In genomic region chr9:2029666-2030170, GRCh38 we compare ENCODE assay signal across 22 cellular contexts. TPM values are rescaled to one million over a fixed set of nuclear protein-coding genes. Genes with fewer than 3 reads are reported as not detected.
DNase-seq lines count a peak whose midpoint lies in the region; ATAC-seq and TF ChIP-seq lines count a peak whose summit lies in the region.
"Had no signal": no experiment of that assay in that cellular context is flagged by ENCODE, and none has a peak within 500 bp of the region (broad histone marks: within the 10 kb centered on the region; RNA-seq: fewer than 3 reads in every experiment).

No MANE protein-coding gene starts in this region.

- H3K36me3 Mint-ChIP-seq in activated CD4-positive, alpha-beta T cell treated with anti-CD3 and anti-CD28 coated beads for 36 hours (ENCODE audit: low read depth) = peaks cover 50% of the 10 kb centered on the region
- H3K36me3 Mint-ChIP-seq in HFFc6 (ENCODE audit: low read depth) (peaks cover 52% of the 10 kb centered on the region), naive B cell (peaks cover 21 to 32% of the 10 kb centered on the region in 2 donors)
- peaks cover 65% of the 10 kb centered on the region for H3K36me3 Mint-ChIP-seq in activated T-helper 17 cell treated with anti-CD3 and anti-CD28 coated beads, Interleukin-2, amount 50 U/mL, for 72 hours (ENCODE audit: low read depth)

- CTCF ChIA-PET in activated CD4-positive, alpha-beta T cell treated with anti-CD3 and anti-CD28 coated beads for 36 hours (lab: Charles Lee) = interaction anchor here (0.7 to 1.0 kb wide), 3 partner anchors 15 to 355 kb away, joined by 3 read pairs; no protein-coding TSS in a partner anchor
- CTCF ChIA-PET in A673 (lab: Charles Lee) = no interaction called here

- TF ChIP-seq CTCF in HFFc6 (IDR thresholded peaks at IDR 0.05) (no peak), A673 (conservative IDR thresholded peaks at IDR 0.05; ENCODE audit: low read depth, low read length) (no peak)

- intact Hi-C loops in activated CD4-positive, alpha-beta T cell treated with anti-CD3 and anti-CD28 coated beads for 36 hours (cut with DNase I, micrococcal nuclease) = no loop called here
- intact Hi-C loops in A673 (cut with micrococcal nuclease; ENCODE audit: unreplicated experiment) = no loop called here

- H3K36me3 ChIP-seq in A673 (ENCODE audit: insufficient read depth, low read length, poor library complexity, severe bottlenecking) = no peaks in the 10 kb centered on the region

- BruUV-seq in A673 (replicated peaks; lab: Mats Ljungman, UMichigan) = no TSS peak

- no peak for DNase-seq in activated CD4-positive, alpha-beta T cell treated with anti-CD3 and anti-CD28 coated beads for 36 hours
- no peak for DNase-seq in activated CD4-positive, alpha-beta T cell treated with anti-CD3 and anti-CD28 coated beads for 1 hour
- DNase-seq in HFFc6 (no peak), naive B cell (no peak), kidney glomerular epithelial cell (lab: John Stamatoyannopoulos, UW) (no peak), A673 (ENCODE audit: low spot score) (no peak)
- DNase-seq: activated CD4-positive, alpha-beta T cell treated with anti-CD3 and anti-CD28 coated beads, Interleukin-2, amount 10 ng/mL, durations not matched to agents 7 days and 5 days; activated CD8-positive, alpha-beta memory T cell treated with anti-CD3 and anti-CD28 coated beads, Interleukin-2, amount 10 ng/mL, durations not matched to agents 7 days and 5 days; activated naive CD4-positive, alpha-beta T cell treated with anti-CD3 and anti-CD28 coated beads, Interleukin-2, amount 50 U/mL, for 16 hours; AML-193; gastrocnemius medialis; H9; hypothalamus; mesendoderm; NCI-H2029; T-helper 2 cell; tibial artery; WERI-Rb-1 had no signal

- no peak overlapping the region for H3K27ac ChIP-seq in A673 (ENCODE audit: low read depth, low read length, poor library complexity, severe bottlenecking)
- H3K27ac ChIP-seq: gastrocnemius medialis, RWPE1, tibial artery, WERI-Rb-1 had no signal

- no peak for ATAC-seq in activated CD4-positive, alpha-beta T cell treated with anti-CD3 and anti-CD28 coated beads for 36 hours
- ATAC-seq in activated T-helper 17 cell treated with anti-CD3 and anti-CD28 coated beads, Interleukin-2, amount 50 U/mL, for 72 hours (replicated peaks) = no peak
- no peak for ATAC-seq in naive B cell (ENCODE audit: low read depth in 2 of 2)
- ATAC-seq in HG03045 (IDR thresholded peaks at IDR 0.05; ENCODE audit: unreplicated experiment) = no peak
- ATAC-seq: activated CD8-positive, alpha-beta memory T cell treated with anti-CD3 and anti-CD28 coated beads, Interleukin-2, amount 10 ng/mL, durations not matched to agents 7 days and 5 days; gastrocnemius medialis; left lobe of liver had no signal

- H3K27ac Mint-ChIP-seq in activated CD4-positive, alpha-beta T cell treated with anti-CD3 and anti-CD28 coated beads for 36 hours = peak overlapping the region; percentile 45
- 0 out of 2 replicates have a peak overlapping the region, but pooled peaks have one; percentile 5 for H3K27ac Mint-ChIP-seq in HFFc6
- H3K27ac Mint-ChIP-seq in activated T-helper 17 cell treated with anti-CD3 and anti-CD28 coated beads, Interleukin-2, amount 50 U/mL, for 72 hours = peak overlapping the region; percentile 55
- H3K27ac Mint-ChIP-seq in naive B cell = peak overlapping the region in 5 of 6 donors; percentile 4 to 39 (median 24)
- H3K27ac Mint-ChIP-seq: activated CD4-positive, alpha-beta T cell treated with anti-CD3 and anti-CD28 coated beads, Interleukin-2, amount 10 ng/mL, durations not matched to agents 7 days and 5 days; activated CD8-positive, alpha-beta memory T cell treated with anti-CD3 and anti-CD28 coated beads, Interleukin-2, amount 10 ng/mL, durations not matched to agents 7 days and 5 days; H9 had no signal

- H3K4me1 Mint-ChIP-seq in activated CD4-positive, alpha-beta T cell treated with anti-CD3 and anti-CD28 coated beads for 36 hours = peaks cover 70% of the 10 kb centered on the region
- H3K4me1 Mint-ChIP-seq in HFFc6 (ENCODE audit: low read depth) (peaks cover 75% of the 10 kb centered on the region), naive B cell (peaks cover 62 to 65% (median 63%) of the 10 kb centered on the region in 3 donors)
- peaks cover 58% of the 10 kb centered on the region for H3K4me1 Mint-ChIP-seq in activated T-helper 17 cell treated with anti-CD3 and anti-CD28 coated beads, Interleukin-2, amount 50 U/mL, for 72 hours

- no peaks in the 10 kb centered on the region for H3K27me3 Mint-ChIP-seq in activated CD4-positive, alpha-beta T cell treated with anti-CD3 and anti-CD28 coated beads for 36 hours
- no peaks in the 10 kb centered on the region; the same call in 1 of the 2 replicates for H3K27me3 Mint-ChIP-seq in HFFc6 (ENCODE audit: insufficient read depth)
- H3K27me3 Mint-ChIP-seq in activated T-helper 17 cell treated with anti-CD3 and anti-CD28 coated beads, Interleukin-2, amount 50 U/mL, for 72 hours = no peaks in the 10 kb centered on the region
- H3K27me3 Mint-ChIP-seq in naive B cell = no peaks in the 10 kb centered on the region
- H3K27me3 Mint-ChIP-seq: activated CD4-positive, alpha-beta T cell treated with anti-CD3 and anti-CD28 coated beads, Interleukin-2, amount 10 ng/mL, durations not matched to agents 7 days and 5 days; activated CD8-positive, alpha-beta memory T cell treated with anti-CD3 and anti-CD28 coated beads, Interleukin-2, amount 10 ng/mL, durations not matched to agents 7 days and 5 days had no signal

- POLR2A ChIA-PET in activated CD4-positive, alpha-beta T cell treated with anti-CD3 and anti-CD28 coated beads for 36 hours (lab: Charles Lee) = interaction anchor here (0.6 kb wide), 2 partner anchors 9 to 264 kb away, joined by 3 read pairs; no protein-coding TSS in a partner anchor
- POLR2A ChIA-PET in A673 (lab: Charles Lee; ENCODE audit: low non-redundant PET) = no interaction called here

- no peak overlapping the region for H3K4me3 Mint-ChIP-seq in activated CD4-positive, alpha-beta T cell treated with anti-CD3 and anti-CD28 coated beads for 36 hours
- H3K4me3 Mint-ChIP-seq in HFFc6 (no peak overlapping the region), naive B cell (peak overlapping the region in 1 of 8 donors; percentile 37)
- no peak overlapping the region for H3K4me3 Mint-ChIP-seq in activated T-helper 17 cell treated with anti-CD3 and anti-CD28 coated beads, Interleukin-2, amount 50 U/mL, for 72 hours
- H3K4me3 Mint-ChIP-seq: activated CD4-positive, alpha-beta T cell treated with anti-CD3 and anti-CD28 coated beads, Interleukin-2, amount 10 ng/mL, durations not matched to agents 7 days and 5 days; activated CD8-positive, alpha-beta memory T cell treated with anti-CD3 and anti-CD28 coated beads, Interleukin-2, amount 10 ng/mL, durations not matched to agents 7 days and 5 days; H9 had no signal

- peaks cover 22% of the 10 kb centered on the region for H3K4me1 ChIP-seq in A673 (ENCODE audit: insufficient read depth, low read length, poor library complexity, severe bottlenecking)

- no peaks in the 10 kb centered on the region for H3K9me3 Mint-ChIP-seq in activated CD4-positive, alpha-beta T cell treated with anti-CD3 and anti-CD28 coated beads for 36 hours (ENCODE audit: low read depth)
- H3K9me3 Mint-ChIP-seq in HFFc6 (no peaks in the 10 kb centered on the region), naive B cell (no peaks in the 10 kb centered on the region)
- H3K9me3 Mint-ChIP-seq in activated T-helper 17 cell treated with anti-CD3 and anti-CD28 coated beads, Interleukin-2, amount 50 U/mL, for 72 hours = no peaks in the 10 kb centered on the region
- H3K9me3 Mint-ChIP-seq: activated CD4-positive, alpha-beta T cell treated with anti-CD3 and anti-CD28 coated beads, Interleukin-2, amount 10 ng/mL, durations not matched to agents 7 days and 5 days; H9 had no signal

- H3K4me3 ChIP-seq in A673 (ENCODE audit: low read depth, low read length, poor library complexity, severe bottlenecking) = no peak overlapping the region
- H3K4me3 ChIP-seq: gastrocnemius medialis, tibial artery had no signal

- no peaks in the 10 kb centered on the region for H3K27me3 ChIP-seq in A673 (replicated peaks; ENCODE audit: insufficient read depth, low read depth, low read length, poor library complexity)
- H3K27me3 ChIP-seq: gastrocnemius medialis, tibial artery had no signal

- H3K9me3 ChIP-seq in A673 (ENCODE audit: low read depth, low read length, poor library complexity, severe bottlenecking) = no peaks in the 10 kb centered on the region
- H3K9me3 ChIP-seq: gastrocnemius medialis, tibial artery had no signal

RNA-seq across cellular contexts. Expression of gene SMARCA2, which starts 14.6 kb away (rescaled TPM):
- total RNA-seq in activated CD4-positive, alpha-beta T cell treated with anti-CD3 and anti-CD28 coated beads for 36 hours = 10 to 100 TPM; 91.3 to 94.0 TPM
- total RNA-seq in HFFc6 (2021; fragmentation: NEBNext Ultra II Directional; extraction: Animal tissue kit (Norgen Biotek cat#: 25700)) = 100 to 1,000 TPM in 3 of 6 experiments, 10 to 100 TPM in 3; 73.2 to 113 (median 96.6) TPM
- total RNA-seq in activated T-helper 17 cell treated with anti-CD3 and anti-CD28 coated beads, Interleukin-2, amount 50 U/mL, for 72 hours = 100 to 1,000 TPM; 118 to 119 TPM
- 10 to 100 TPM; 22.4 to 58.5 (median 39.8) TPM for polyA plus RNA-seq in naive B cell (ENCODE audit: low read depth in 6 of 6)
- total RNA-seq in A673 (2021) = 59.6 and 69.0 TPM in 2 replicates

Comparison
In these comparisons a context has a peak if more than half of its experiments do, and no peak if none do; other contexts are left out.
1. H3K27ac Mint-ChIP-seq: peak in every context shown above with its lines; median percentile 55 in activated T-helper 17 cell treated with anti-CD3 and anti-CD28 coated beads, Interleukin-2, amount 50 U/mL, for 72 hours; 45 in activated CD4-positive, alpha-beta T cell treated with anti-CD3 and anti-CD28 coated beads for 36 hours; 24 in naive B cell; 5 in HFFc6.